15 cellular contexts compared by ENCODE assay signal in the genomic region with DNA sequence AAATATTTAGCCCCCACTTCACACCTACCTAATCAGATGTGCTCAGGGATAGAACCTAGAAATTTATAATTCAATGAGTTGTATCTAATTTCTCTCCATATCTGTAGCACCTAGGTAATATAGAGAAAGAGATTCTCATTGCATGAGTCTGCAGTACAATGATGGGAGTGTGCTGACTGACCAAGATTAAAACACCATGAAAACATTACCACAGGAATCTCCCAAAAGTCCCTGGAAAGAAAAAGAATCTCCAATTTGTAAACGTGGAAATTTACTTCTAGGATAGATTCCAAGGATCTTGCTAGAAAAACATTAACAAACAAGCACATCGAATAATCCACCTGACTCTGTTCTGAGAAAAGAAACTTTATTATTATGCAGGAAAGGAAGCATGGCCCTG. TPM values are rescaled to one million over a fixed set of nuclear protein-coding genes. Genes with fewer than 3 reads are reported as not detected.
"Had no signal": no experiment of that assay in that cellular context is flagged by ENCODE, and none has a peak within 500 bp of the region (broad histone marks: within the 10 kb centered on the region; RNA-seq: fewer than 3 reads in every experiment).

No MANE protein-coding gene starts in this region.

- DNase-seq: activated CD4-positive, alpha-beta T cell treated with anti-CD3 and anti-CD28 coated beads, Interleukin-2, amount 10 ng/mL, durations not matched to agents 7 days and 5 days; activated CD4-positive, CD25-positive, alpha-beta regulatory T cell; activated naive CD8-positive, alpha-beta T cell treated with anti-CD3 and anti-CD28 coated beads for 36 hours; anterior cingulate cortex; effector CD4-positive, alpha-beta T cell; heart left ventricle; naive thymus-derived CD4-positive, alpha-beta T cell; pancreas; stimulated activated CD4-positive, alpha-beta T cell treated with anti-CD3 and anti-CD28 coated beads, Interleukin-12 subunit alpha, Interleukin-12 subunit beta, amount 100 ng/mL, for 4 hours; stimulated activated CD4-positive, alpha-beta T cell treated with anti-CD3 and anti-CD28 coated beads, Interleukin-2, amount 100 ng/mL, for 24 hours; stimulated activated naive B cell treated with anti-CD40 and anti-IgM and Interleukin-4, amounts not matched to agents 10 μg/mL and 1 μg/mL and 100 μg/mL, for 72 hours; substantia nigra; uterus had no signal

- H3K9me3 ChIP-seq: heart left ventricle, pancreas, tibial nerve had no signal

- H3K4me3 Mint-ChIP-seq: activated CD4-positive, alpha-beta T cell treated with anti-CD3 and anti-CD28 coated beads, Interleukin-2, amount 10 ng/mL, durations not matched to agents 7 days and 5 days; activated naive CD8-positive, alpha-beta T cell treated with anti-CD3 and anti-CD28 coated beads for 36 hours; naive thymus-derived CD4-positive, alpha-beta T cell; stimulated activated naive B cell treated with anti-CD40 and anti-IgM and Interleukin-4, amounts not matched to agents 10 μg/mL and 1 μg/mL and 100 μg/mL, for 72 hours had no signal

- H3K27ac ChIP-seq: heart left ventricle, pancreas, tibial nerve, uterus had no signal

- H3K27me3 ChIP-seq: heart left ventricle, pancreas, tibial nerve, uterus had no signal

- H3K36me3 ChIP-seq: heart left ventricle, pancreas, tibial nerve, uterus had no signal

- H3K4me1 ChIP-seq: heart left ventricle, pancreas, tibial nerve, uterus had no signal

- H3K4me3 ChIP-seq: heart left ventricle, pancreas, tibial nerve, uterus had no signal

- ATAC-seq: heart left ventricle; naive thymus-derived CD4-positive, alpha-beta T cell; pancreas; stimulated activated naive B cell treated with anti-CD40 and anti-IgM and Interleukin-4, amounts not matched to agents 10 μg/mL and 1 μg/mL and 100 μg/mL, for 72 hours had no signal

- H3K27me3 Mint-ChIP-seq: activated CD4-positive, alpha-beta T cell treated with anti-CD3 and anti-CD28 coated beads, Interleukin-2, amount 10 ng/mL, durations not matched to agents 7 days and 5 days had no signal

- H3K27ac Mint-ChIP-seq: activated CD4-positive, alpha-beta T cell treated with anti-CD3 and anti-CD28 coated beads, Interleukin-2, amount 10 ng/mL, durations not matched to agents 7 days and 5 days; activated naive CD8-positive, alpha-beta T cell treated with anti-CD3 and anti-CD28 coated beads for 36 hours; naive thymus-derived CD4-positive, alpha-beta T cell; stimulated activated naive B cell treated with anti-CD40 and anti-IgM and Interleukin-4, amounts not matched to agents 10 μg/mL and 1 μg/mL and 100 μg/mL, for 72 hours had no signal

- H3K36me3 Mint-ChIP-seq: activated naive CD8-positive, alpha-beta T cell treated with anti-CD3 and anti-CD28 coated beads for 36 hours; stimulated activated naive B cell treated with anti-CD40 and anti-IgM and Interleukin-4, amounts not matched to agents 10 μg/mL and 1 μg/mL and 100 μg/mL, for 72 hours had no signal

- H3K4me1 Mint-ChIP-seq: activated CD4-positive, alpha-beta T cell treated with anti-CD3 and anti-CD28 coated beads, Interleukin-2, amount 10 ng/mL, durations not matched to agents 7 days and 5 days; activated naive CD8-positive, alpha-beta T cell treated with anti-CD3 and anti-CD28 coated beads for 36 hours; naive thymus-derived CD4-positive, alpha-beta T cell; stimulated activated naive B cell treated with anti-CD40 and anti-IgM and Interleukin-4, amounts not matched to agents 10 μg/mL and 1 μg/mL and 100 μg/mL, for 72 hours had no signal

RNA-seq across cellular contexts. Expression of a gene that starts 45.0 kb away (rescaled TPM):
- total RNA-seq: activated CD4-positive, alpha-beta T cell treated with anti-CD3 and anti-CD28 coated beads, Interleukin-2, amount 10 ng/mL, durations not matched to agents 7 days and 5 days; activated naive CD8-positive, alpha-beta T cell treated with anti-CD3 and anti-CD28 coated beads for 36 hours; T-helper 2 cell treated with Interferon-gamma antibody and Interleukin-4, amounts not matched to agents 100 ng/mL and 5 ng/mL, for 36 hours had no signal
- polyA plus RNA-seq: naive thymus-derived CD4-positive, alpha-beta T cell had no signal
